8 cellular contexts compared by ENCODE assay signal in the genomic region with DNA sequence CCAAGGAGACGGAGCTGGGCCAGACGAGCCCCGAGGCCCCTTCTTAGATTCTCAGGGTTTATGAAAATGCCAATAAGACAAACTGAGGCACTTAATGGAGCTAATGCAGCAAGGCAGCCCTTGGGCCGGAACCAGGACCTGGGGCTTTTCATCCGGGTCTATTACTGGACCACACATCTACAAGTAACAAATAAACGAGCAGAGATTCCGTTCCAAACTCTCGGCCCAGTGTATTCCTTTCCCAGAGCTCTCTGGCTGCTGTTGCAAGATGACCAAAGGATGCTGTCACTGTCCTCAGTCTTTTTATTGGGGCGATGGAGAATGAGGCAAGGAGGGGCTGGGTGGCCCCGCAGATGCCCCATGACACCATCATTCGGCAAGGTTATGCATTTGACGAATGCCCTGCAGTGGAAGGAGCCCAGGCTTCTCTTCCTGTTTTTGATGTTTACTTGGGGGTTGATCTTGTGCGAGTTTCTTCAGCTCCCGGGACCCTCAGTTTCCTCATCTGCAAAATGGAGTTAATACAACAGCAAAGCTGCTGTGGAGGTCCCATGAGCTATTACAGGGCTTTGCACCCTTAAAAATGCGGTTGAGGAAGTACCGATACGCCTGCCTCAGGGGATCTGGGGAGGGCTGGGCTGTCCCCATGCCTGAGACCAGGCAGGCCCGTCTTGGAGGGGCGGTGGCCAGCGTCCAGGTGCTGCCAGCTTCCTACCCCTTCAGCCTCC. TPM values are rescaled to one million over a fixed set of nuclear protein-coding genes. Genes with fewer than 3 reads are reported as not detected.
A peak's percentile ranks its signal among the peaks of the same experiment; 100 is the strongest.
DNase-seq lines count a peak whose midpoint lies in the region; ATAC-seq, FAIRE-seq and TF ChIP-seq lines count a peak whose summit lies in the region.
"Had no signal": no experiment of that assay in that cellular context is flagged by ENCODE, and none has a peak within 500 bp of the region (broad histone marks: within the 10 kb centered on the region; RNA-seq: fewer than 3 reads in every experiment).

No MANE protein-coding gene starts in this region.

- CTCF ChIA-PET in Panc1 (lab: Charles Lee), result no interaction called here

- H3K4me2 ChIP-seq in hepatocyte, result peak overlapping the region; percentile 100

- FAIRE-seq in GM18507 (lab: Jason Lieb, UNC), result peak; percentile 29
- FAIRE-seq: K562 had no signal

- H3K36me3 ChIP-seq in Panc1 (ENCODE audit: control insufficient read depth, insufficient read depth, low read length) (no peaks in the 10 kb centered on the region), hepatocyte (replicated peaks; ENCODE audit: insufficient read depth, low read depth) (no peaks in the 10 kb centered on the region)

- 53% methylated on average over 20 of the region's 20 CpGs for WGBS in hepatocyte (ENCODE audit: low lambda C conversion rate, missing lambda C conversion rate)

- H3K9me2 ChIP-seq in hepatocyte (replicated peaks; ENCODE audit: insufficient read depth), result no peaks in the 10 kb centered on the region

- H3K4me1 ChIP-seq in Panc1 (ENCODE audit: control insufficient read depth, insufficient read depth, low read length) (no peaks in the 10 kb centered on the region), hepatocyte (ENCODE audit: insufficient read depth) (peaks cover 13% of the 10 kb centered on the region)

- in situ Hi-C loops in Panc1 (cut with HindIII; ENCODE audit: low pct_unique_long_range_greater_than_20kb, low sequenced_read_pairs), result no loop called here

- DNase-seq in GM18507 (ENCODE audit: extremely low spot score, insufficient read length, low read depth) (no peak), Panc1 (ENCODE audit: low read depth, low spot score) (no peak), hepatocyte (ENCODE audit: low spot score) (no peak), NCI-H1092 (lab: John Stamatoyannopoulos, UW) (no peak), NCI-H2107 (lab: John Stamatoyannopoulos, UW) (no peak)

- POLR2A ChIA-PET in Panc1 (lab: Charles Lee), result no interaction called here

- no peaks in the 10 kb centered on the region for H4K20me1 ChIP-seq in hepatocyte (ENCODE audit: insufficient read depth, poor library complexity, severe bottlenecking)

- H3K79me2 ChIP-seq in hepatocyte, result no peaks in the 10 kb centered on the region

- H3K9me3 ChIP-seq in Panc1 (ENCODE audit: control insufficient read depth, insufficient read depth, low read depth, low read length) (no peaks in the 10 kb centered on the region), hepatocyte (ENCODE audit: low read depth) (no peaks in the 10 kb centered on the region)

- H2AFZ ChIP-seq in hepatocyte, result peak overlapping the region; percentile 63

- intact Hi-C loops in Panc1 (cut with micrococcal nuclease; ENCODE audit: unreplicated experiment), result no loop called here

- BruUV-seq in Panc1 (replicated peaks; lab: Mats Ljungman, UMichigan), result no TSS peak

- TF ChIP-seq CTCF in Panc1 (IDR thresholded peaks at IDR 0.05) (no peak), hepatocyte (IDR thresholded peaks at IDR 0.05; ENCODE audit: poor library complexity) (no peak)

- H3K27ac ChIP-seq in Panc1 (ENCODE audit: low read length) (no peak overlapping the region), hepatocyte (no peak overlapping the region), skin epidermis (peak overlapping the region in 8 of 21 experiments; percentile 39 to 74 (median 58))

- ATAC-seq in Panc1, result no peak
- no peak for ATAC-seq in HG02938 (IDR thresholded peaks at IDR 0.05; ENCODE audit: unreplicated experiment)
- ATAC-seq: K562 had no signal

- H3K27me3 ChIP-seq in Panc1 (ENCODE audit: control insufficient read depth, insufficient read depth, low read length) (peaks cover 5% of the 10 kb centered on the region), hepatocyte (peaks cover 83% of the 10 kb centered on the region)

- H3K4me3 ChIP-seq in Panc1 (ENCODE audit: low read depth in 2 of 2, low read length in 2 of 2) (peak overlapping the region; percentile 41 to 43; a peak in 3 of 4 replicates), hepatocyte (no peak overlapping the region), skin epidermis (peak overlapping the region in 6 of 7 experiments; percentile 45 to 64 (median 57))
- H3K4me3 ChIP-seq: K562 had no signal

RNA-seq across cellular contexts. Expression of a gene that starts 1.1 kb away (rescaled TPM):
- total RNA-seq in Panc1 (2021; ENCODE audit: unreplicated experiment) (14.5 TPM), hepatocyte (1.5 and 2.1 TPM in 2 replicates)
- 20.0 TPM for polyA plus RNA-seq in Panc1 (2012; ENCODE audit: insufficient read length)
- polyA plus RNA-seq in hepatocyte, result 0.42 and 0.44 TPM in 2 replicates
- polyA plus RNA-seq: K562 had no signal

RNA-seq across cellular contexts. Expression of a gene that starts 54.8 kb away (rescaled TPM):
- total RNA-seq in Panc1 (2021; ENCODE audit: unreplicated experiment), result 0.15 TPM
- polyA plus RNA-seq in Panc1 (2012; ENCODE audit: insufficient read length), result 0.15 TPM
- total RNA-seq in hepatocyte, result 0.12 and 2.6 TPM in 2 replicates
- polyA plus RNA-seq in hepatocyte, result not detected in 2 replicates
